In genomic region chr7:104534149-104534548, GRCh38 we compare ENCODE assay signal across 6 cellular contexts.
"Had no signal": no experiment of that assay in that cellular context is flagged by ENCODE, and none has a peak within 500 bp of the region (broad histone marks: within the 10 kb centered on the region; RNA-seq: fewer than 3 reads in every experiment).

No MANE protein-coding gene starts in this region.

- FAIRE-seq: HTR-8/SVneo, K562 had no signal

- ATAC-seq: K562 had no signal

- H3K4me3 ChIP-seq: K562 had no signal

- DNase-seq: IMR-90, KBM-7, KG1 had no signal

- H3K27ac ChIP-seq: HL-60 had no signal
